In genomic region chr1:116825735-116826438, GRCh38 we compare ENCODE assay signal across 1 cellular context.
TF ChIP-seq lines count a peak whose summit lies in the region.

No MANE protein-coding gene starts in this region.

TF ChIP-seq in HepG2, 621 proteins besides CTCF, POLR2A, EP300 and RAD21 (continued from another document):
- TF ChIP-seq CC2D1A (CRISPR knock-in tag; IDR thresholded peaks at IDR 0.05), result no peak
